8 cellular contexts compared by ENCODE assay signal in the genomic region with DNA sequence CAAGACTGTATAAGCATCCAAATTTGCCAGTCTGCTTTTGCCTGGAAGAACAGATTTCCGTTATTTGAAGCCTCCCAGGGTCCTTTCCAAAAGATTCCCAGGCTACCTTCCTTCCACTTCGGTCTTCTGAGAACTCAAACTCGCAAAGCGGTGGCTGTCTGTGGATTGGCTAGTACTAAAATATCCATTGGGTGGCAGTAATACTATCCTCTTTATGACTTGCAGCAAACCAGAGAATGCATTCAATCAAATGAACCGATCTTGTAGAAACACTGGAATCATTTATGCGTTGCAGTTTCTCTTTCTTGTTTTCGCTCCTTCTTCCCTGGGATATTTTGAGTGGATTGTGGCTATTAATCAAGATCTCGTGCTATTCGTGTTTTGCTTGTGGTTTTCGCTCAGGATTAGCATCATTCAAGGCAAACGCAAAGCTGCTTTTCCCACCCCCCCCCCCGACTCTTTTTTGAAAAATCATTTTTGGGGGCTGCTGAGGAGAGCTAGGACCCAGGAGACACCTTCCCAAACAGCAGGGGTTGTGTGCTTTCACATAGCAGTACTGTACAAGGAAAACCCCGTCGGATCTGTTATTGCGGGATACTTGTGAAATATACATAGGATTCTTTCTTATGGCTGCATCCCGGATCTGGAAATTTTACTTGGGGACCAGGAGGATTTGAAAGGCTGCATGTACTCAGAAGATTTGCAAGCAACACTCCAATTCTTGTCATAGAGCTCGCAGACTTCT. TPM values are rescaled to one million over a fixed set of nuclear protein-coding genes. Genes with fewer than 3 reads are reported as not detected.
A peak's percentile ranks its signal among the peaks of the same experiment; 100 is the strongest.
DNase-seq lines count a peak whose midpoint lies in the region; ATAC-seq, FAIRE-seq and TF ChIP-seq lines count a peak whose summit lies in the region.

A gene (plus strand): TSS at position 556 of the 745 bp plus-strand sequence.

- FAIRE-seq in GM12892 (lab: Jason Lieb, UNC) = no peak

- no peaks in the 10 kb centered on the region for H3K36me3 Mint-ChIP-seq in activated CD4-positive, alpha-beta T cell treated with anti-CD3 and anti-CD28 coated beads, Interleukin-2, amount 10 ng/mL, durations not matched to agents 24 days and 14 days (ENCODE audit: low read depth)

- DNase-seq in COLO829 (ENCODE audit: low spot score) = peak; percentile 40
- DNase-seq in NCI-H748 treated with DMSO at 0.1 percent for 48 hours (lab: John Stamatoyannopoulos, UW) = peak; percentile 79
- DNase-seq in fibroblast of the conjunctiva (ENCODE audit: low read depth) = peak; percentile 39
- peak; percentile 23 for DNase-seq in non-pigmented ciliary epithelial cell (ENCODE audit: low read depth)
- no peak for DNase-seq in GM12892 (ENCODE audit: insufficient read length)
- DNase-seq in SHP77 (lab: John Stamatoyannopoulos, UW) = no peak
- DNase-seq in activated CD4-positive, alpha-beta T cell treated with anti-CD3 and anti-CD28 coated beads, Interleukin-2, amount 10 ng/mL, durations not matched to agents 24 days and 14 days = no peak

- H3K27ac Mint-ChIP-seq in activated CD4-positive, alpha-beta T cell treated with anti-CD3 and anti-CD28 coated beads, Interleukin-2, amount 10 ng/mL, durations not matched to agents 24 days and 14 days = no peak within 1 kb of the TSS

- no peaks in the 10 kb centered on the region for H3K9me3 Mint-ChIP-seq in activated CD4-positive, alpha-beta T cell treated with anti-CD3 and anti-CD28 coated beads, Interleukin-2, amount 10 ng/mL, durations not matched to agents 24 days and 14 days

- no peak for TF ChIP-seq POLR2A in GM12892 (IDR thresholded peaks at IDR 0.05; ENCODE audit: low read depth, low read length)

- no peak within 1 kb of the TSS for H3K4me3 Mint-ChIP-seq in activated CD4-positive, alpha-beta T cell treated with anti-CD3 and anti-CD28 coated beads, Interleukin-2, amount 10 ng/mL, durations not matched to agents 24 days and 14 days

- intact Hi-C loops in activated CD4-positive, alpha-beta T cell treated with anti-CD3 and anti-CD28 coated beads, Interleukin-2, amount 10 ng/mL, durations not matched to agents 24 days and 14 days (cut with micrococcal nuclease) = no loop called here

- peaks cover 2% of the 10 kb centered on the region for H3K27me3 Mint-ChIP-seq in activated CD4-positive, alpha-beta T cell treated with anti-CD3 and anti-CD28 coated beads, Interleukin-2, amount 10 ng/mL, durations not matched to agents 24 days and 14 days

- H3K4me1 Mint-ChIP-seq in activated CD4-positive, alpha-beta T cell treated with anti-CD3 and anti-CD28 coated beads, Interleukin-2, amount 10 ng/mL, durations not matched to agents 24 days and 14 days = no peaks in the 10 kb centered on the region

- no peak for ATAC-seq in GM19455 (IDR thresholded peaks at IDR 0.05; ENCODE audit: unreplicated experiment)

RNA-seq across cellular contexts. Expression of the gene that starts here (rescaled TPM):
- polyA plus RNA-seq in GM12892 (2012; ENCODE audit: missing spikeins) = not detected
- total RNA-seq in activated CD4-positive, alpha-beta T cell treated with anti-CD3 and anti-CD28 coated beads, Interleukin-2, amount 10 ng/mL, durations not matched to agents 24 days and 14 days = not detected in 2 replicates

Comparison
In these comparisons a context has a peak if more than half of its experiments do, and no peak if none do; other contexts are left out.
1. DNase-seq: peak in COLO829 (single experiment), NCI-H748 treated with DMSO at 0.1 percent for 48 hours (single experiment), fibroblast of the conjunctiva (single experiment) and non-pigmented ciliary epithelial cell (single experiment); none in GM12892 (single experiment), SHP77 (0 of 2) and activated CD4-positive, alpha-beta T cell treated with anti-CD3 and anti-CD28 coated beads, Interleukin-2, amount 10 ng/mL, durations not matched to agents 24 days and 14 days (single experiment).